ENCODE assay signal across 27 cellular contexts in genomic region chr5:66520854-66521253, GRCh38.
DNase-seq lines count a peak whose midpoint lies in the region; ATAC-seq, FAIRE-seq and TF ChIP-seq lines count a peak whose summit lies in the region.
"Had no signal": no experiment of that assay in that cellular context is flagged by ENCODE, and none has a peak within 500 bp of the region (broad histone marks: within the 10 kb centered on the region; RNA-seq: fewer than 3 reads in every experiment).

No MANE protein-coding gene starts in this region.

- POLR2A ChIA-PET in HepG2 (lab: Yijun Ruan, JAX), result no interaction called here
- POLR2A ChIA-PET in WTC11 (lab: Charles Lee), result no interaction called here

- no peak overlapping the region for H3K4me2 ChIP-seq in HepG2 (ENCODE audit: low read depth, low read length)
- H3K4me2 ChIP-seq: BLaER1 had no signal

- TF ChIP-seq CTCF in HepG2 (CRISPR knock-in tag; IDR thresholded peaks at IDR 0.05) (no peak), right lobe of liver (IDR thresholded peaks at IDR 0.05) (no peak), WTC11 (IDR thresholded peaks at IDR 0.05) (no peak)

- TF ChIP-seq EP300 in HepG2 (IDR thresholded peaks at IDR 0.05; ENCODE audit: low read depth in 2 of 2, low read length in 2 of 2) (no peak), HepG2 (CRISPR knock-in tag; IDR thresholded peaks at IDR 0.05; ENCODE audit: borderline replicate concordance) (no peak)

- peaks cover 5% of the 10 kb centered on the region; the same call in 1 of the 2 replicates for H3K9me3 ChIP-seq in HepG2 (ENCODE audit: low read length)
- H3K9me3 ChIP-seq in right lobe of liver, result no peaks in the 10 kb centered on the region

- H3K9ac ChIP-seq in HepG2 (ENCODE audit: insufficient read depth, low read depth, low read length), result no peak overlapping the region
- H3K9ac ChIP-seq: BLaER1, GM23248 had no signal

- ATAC-seq in HepG2, result no peak
- no peak for ATAC-seq in right lobe of liver
- ATAC-seq in WTC11, result no peak
- ATAC-seq: GM12878, HCT116 had no signal

- H3K4me1 ChIP-seq in HepG2 (ENCODE audit: insufficient read depth, low read length) (no peaks in the 10 kb centered on the region), right lobe of liver (no peaks in the 10 kb centered on the region)

- H3K4me3 Mint-ChIP-seq in WTC11, result no peak overlapping the region
- H3K4me3 Mint-ChIP-seq: B cell; CD4-positive, CD25-positive, alpha-beta regulatory T cell; CD8-positive, alpha-beta memory T cell; H9; HFFc6 had no signal

- CTCF ChIA-PET in HepG2 (lab: Yijun Ruan, JAX; ENCODE audit: low intra/inter-chr PET ratio, low total read pairs) (no interaction called here), WTC11 (lab: Charles Lee) (no interaction called here)

- in situ Hi-C loops in HepG2 (cut with HindIII; ENCODE audit: extremely low pct_ligation_motif_present, low pct_unique_long_range_greater_than_20kb), result no loop called here

- DNase-seq in DMS53 (lab: John Stamatoyannopoulos, UW) (peak; percentile 7), DMS53 treated with DMSO at 0.1 percent for 48 hours (lab: John Stamatoyannopoulos, UW; ENCODE audit: unreplicated experiment) (no peak), HepG2 (ENCODE audit: low spot score) (no peak), right lobe of liver (no peak), WTC11 (ENCODE audit: low spot score) (no peak), DMS153 treated with DMSO at 0.1 percent for 48 hours (lab: John Stamatoyannopoulos, UW; ENCODE audit: unreplicated experiment) (no peak), T-helper 1 cell (no peak), inferior parietal cortex (ENCODE audit: extremely low spot score) (no peak)
- DNase-seq: CD4-positive, CD25-positive, alpha-beta regulatory T cell; CD8-positive, alpha-beta memory T cell; DMS 273 treated with DMSO at 0.1 percent for 48 hours; DMS79; EL; GDM1; GM23248; H9; HFFc6 had no signal

- FAIRE-seq in HepG2 (lab: Jason Lieb, UNC), result no peak
- FAIRE-seq: A204.1, D721Med, GM12878, GM19239, H1 had no signal

- H3K27me3 Mint-ChIP-seq in WTC11 (ENCODE audit: low read depth), result no peaks in the 10 kb centered on the region; the same call in 1 of the 2 replicates
- H3K27me3 Mint-ChIP-seq: B cell had no signal

- H3K9me3 Mint-ChIP-seq in WTC11, result peaks cover 26% of the 10 kb centered on the region

- no peak for TF ChIP-seq RAD21 in HepG2 (CRISPR knock-in tag; IDR thresholded peaks at IDR 0.05)

- peaks cover 10% of the 10 kb centered on the region for H3K36me3 Mint-ChIP-seq in WTC11
- H3K36me3 Mint-ChIP-seq: CD4-positive, CD25-positive, alpha-beta regulatory T cell; CD8-positive, alpha-beta memory T cell had no signal

- H3K4me3 ChIP-seq in HepG2 (replicated peaks in 1 of 3; ENCODE audit: insufficient read depth in 1 of 3, low read depth in 2 of 3, low read length in 3 of 3), result no peak overlapping the region
- no peak overlapping the region for H3K4me3 ChIP-seq in right lobe of liver
- H3K4me3 ChIP-seq: BLaER1, GM12878, GM23248 had no signal

- H3K36me3 ChIP-seq in HepG2 (replicated peaks in 1 of 2; ENCODE audit: control insufficient read depth in 1 of 2, insufficient read depth in 2 of 2, low read length in 2 of 2) (no peaks in the 10 kb centered on the region), right lobe of liver (no peaks in the 10 kb centered on the region)
- H3K36me3 ChIP-seq: BLaER1 had no signal

- no peaks in the 10 kb centered on the region for H3K27me3 ChIP-seq in HepG2 (ENCODE audit: control insufficient read depth in 1 of 2, insufficient read depth in 2 of 2, low read length in 2 of 2)
- no peaks in the 10 kb centered on the region for H3K27me3 ChIP-seq in right lobe of liver
- H3K27me3 ChIP-seq: BLaER1 had no signal

- intact Hi-C loops in HepG2 (cut with micrococcal nuclease; ENCODE audit: unreplicated experiment), result no loop called here
- intact Hi-C loops in right lobe of liver (cut with DNase I), result no loop called here

- no peak overlapping the region for H3K27ac Mint-ChIP-seq in WTC11
- H3K27ac Mint-ChIP-seq: B cell; CD4-positive, CD25-positive, alpha-beta regulatory T cell; CD8-positive, alpha-beta memory T cell; H9; HFFc6 had no signal

- H2AFZ ChIP-seq in HepG2 (ENCODE audit: low read length), result no peak overlapping the region
- H2AFZ ChIP-seq: GM23248 had no signal

- H3K27ac ChIP-seq in HepG2 (ENCODE audit: extremely low read length, insufficient read depth, low read length) (no peak overlapping the region), right lobe of liver (no peak overlapping the region)
- H3K27ac ChIP-seq: 22Rv1, BLaER1, C4-2B, GM23248 had no signal

- BruUV-seq in HepG2 (replicated peaks; lab: Mats Ljungman, UMichigan), result no TSS peak

- no peaks in the 10 kb centered on the region for H3K4me1 Mint-ChIP-seq in WTC11
- H3K4me1 Mint-ChIP-seq: CD4-positive, CD25-positive, alpha-beta regulatory T cell; CD8-positive, alpha-beta memory T cell had no signal

- H3K79me2 ChIP-seq in HepG2 (ENCODE audit: insufficient read depth, low read length), result no peaks in the 10 kb centered on the region

- TF ChIP-seq POLR2A in HepG2 (IDR thresholded peaks at IDR 0.05; ENCODE audit: insufficient read depth in 1 of 2, low read depth in 2 of 2, low read length in 2 of 2), result no peak
- no peak for TF ChIP-seq POLR2A in right lobe of liver (IDR thresholded peaks at IDR 0.05)

- no peaks in the 10 kb centered on the region for H4K20me1 ChIP-seq in HepG2 (ENCODE audit: insufficient read depth, low read length)
- H4K20me1 ChIP-seq: BLaER1 had no signal

TF ChIP-seq in HepG2, 621 proteins besides CTCF, POLR2A, EP300 and RAD21 (continues in another document):
- no peak for TF ChIP-seq ARNT2 (CRISPR knock-in tag; IDR thresholded peaks at IDR 0.05; ENCODE audit: low read depth)
- TF ChIP-seq ATF6 (CRISPR knock-in tag; conservative IDR thresholded peaks at IDR 0.05), result no peak
- TF ChIP-seq PREB (CRISPR knock-in tag; IDR thresholded peaks at IDR 0.05), result no peak
- TF ChIP-seq ZFP36L2 (CRISPR knock-in tag; IDR thresholded peaks at IDR 0.05), result no peak
- no peak for TF ChIP-seq MEIS1 (CRISPR knock-in tag; IDR thresholded peaks at IDR 0.05; ENCODE audit: borderline replicate concordance)

TF ChIP-seq in WTC11, 78 proteins besides CTCF, POLR2A, EP300 and RAD21:
- no peak for TF ChIP-seq E2F4 (CRISPR knock-in tag; IDR thresholded peaks at IDR 0.05; ENCODE audit: borderline replicate concordance, low read depth)
- peak; percentile 90; the same call in 1 of the 2 replicates for TF ChIP-seq ZNF317 (CRISPR knock-in tag; IDR thresholded peaks at IDR 0.05; ENCODE audit: borderline replicate concordance, low read depth)
TF ChIP-seq in WTC11: peak in this region for 1.
